ENCODE assay signal across 8 cellular contexts in the genomic region with DNA sequence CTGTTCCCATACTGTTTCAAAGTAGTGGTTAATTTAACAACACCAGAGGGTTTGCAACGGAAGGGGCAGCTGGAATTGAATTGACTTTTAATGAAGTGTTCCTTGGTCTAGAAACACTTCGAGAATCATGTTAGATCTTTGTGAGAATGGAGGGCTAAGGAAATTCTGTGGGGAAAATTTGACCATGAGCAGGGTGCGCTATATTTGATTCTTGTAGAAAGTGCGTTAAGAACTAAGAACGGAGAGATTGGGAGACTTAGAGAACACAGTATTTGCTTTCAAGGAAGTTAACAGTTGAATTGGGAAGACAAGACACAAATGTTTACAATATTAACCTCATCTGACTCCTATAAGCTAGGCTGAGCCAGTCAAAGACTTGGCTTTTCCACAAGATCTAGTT. TPM values are rescaled to one million over a fixed set of nuclear protein-coding genes. Genes with fewer than 3 reads are reported as not detected.
DNase-seq lines count a peak whose midpoint lies in the region; ATAC-seq, FAIRE-seq and TF ChIP-seq lines count a peak whose summit lies in the region.

No MANE protein-coding gene starts in this region.

- H3K27me3 Mint-ChIP-seq in CD8-positive, alpha-beta memory T cell, result peaks cover 6 to 12% of the 10 kb centered on the region in 2 donors
- peaks cover 1% of the 10 kb centered on the region for H3K27me3 Mint-ChIP-seq in endothelial cell (ENCODE audit: unreplicated experiment)

- H2AFZ ChIP-seq in OCI-LY7 (ENCODE audit: low read length), result no peak overlapping the region

- H3K9me2 ChIP-seq in OCI-LY7 (ENCODE audit: insufficient read depth, low read length), result no peaks in the 10 kb centered on the region

- no peak for FAIRE-seq in pancreas (lab: Jason Lieb, UNC)

- peaks cover 0 to 2% (median 0%) of the 10 kb centered on the region in 5 donors for H3K9me3 Mint-ChIP-seq in CD8-positive, alpha-beta memory T cell
- no peaks in the 10 kb centered on the region for H3K9me3 Mint-ChIP-seq in endothelial cell (ENCODE audit: unreplicated experiment)

- no peak for TF ChIP-seq CTCF in OCI-LY7 (conservative IDR thresholded peaks at IDR 0.05; ENCODE audit: low read length)
- TF ChIP-seq CTCF in endothelial cell (IDR thresholded peaks at IDR 0.05; ENCODE audit: unreplicated experiment), result no peak
- TF ChIP-seq CTCF in neutrophil (IDR thresholded peaks at IDR 0.05), result no peak
- TF ChIP-seq CTCF in GM10266 (IDR thresholded peaks at IDR 0.05; ENCODE audit: control insufficient read depth, insufficient read depth, low read depth, missing control alignments), result no peak
- TF ChIP-seq CTCF in pancreas (IDR thresholded peaks at IDR 0.05), result no peak

- DNase-seq in CD8-positive, alpha-beta memory T cell, result no peak
- DNase-seq in OCI-LY7 (ENCODE audit: low spot score) (no peak), endothelial cell (ENCODE audit: low spot score) (no peak), GM10266 (ENCODE audit: extremely low spot score) (no peak), D341Med (ENCODE audit: low spot score) (no peak), NOMO-1 treated with DMSO at 0.1 percent for 48 hours (lab: John Stamatoyannopoulos, UW; ENCODE audit: unreplicated experiment) (no peak), pancreas (no peak)

- no peaks in the 10 kb centered on the region for H3K9me3 ChIP-seq in CD8-positive, alpha-beta memory T cell (ENCODE audit: low read length)
- H3K9me3 ChIP-seq in OCI-LY7 (ENCODE audit: low read length) (peaks cover 13% of the 10 kb centered on the region), neutrophil (no peaks in the 10 kb centered on the region), pancreas (no peaks in the 10 kb centered on the region)

- CTCF ChIA-PET in CD8-positive, alpha-beta memory T cell (lab: Charles Lee), result interaction anchor here (0.8 to 2.8 kb wide), 5 partner anchors 9 to 220 kb away, joined by 3 to 14 read pairs (median 4); a partner anchor contains a TSS
- CTCF ChIA-PET in OCI-LY7 (lab: Charles Lee; ENCODE audit: unreplicated experiment), result no interaction called here

- H3K4me3 Mint-ChIP-seq in CD8-positive, alpha-beta memory T cell, result peak overlapping the region; percentile 89 to 98 (median 92)
- H3K4me3 Mint-ChIP-seq in endothelial cell (ENCODE audit: unreplicated experiment), result peak overlapping the region; percentile 99

- H3K4me1 Mint-ChIP-seq in CD8-positive, alpha-beta memory T cell, result peaks cover 33 to 47% (median 42%) of the 10 kb centered on the region in 3 donors
- peaks cover 13% of the 10 kb centered on the region for H3K4me1 Mint-ChIP-seq in endothelial cell (ENCODE audit: unreplicated experiment)

- H3K4me2 ChIP-seq in OCI-LY7 (ENCODE audit: low read length), result peak overlapping the region; percentile 69

- peaks cover 22% of the 10 kb centered on the region for H3K4me1 ChIP-seq in CD8-positive, alpha-beta memory T cell (ENCODE audit: insufficient read depth, low read length)
- H3K4me1 ChIP-seq in OCI-LY7 (ENCODE audit: insufficient read depth, low read length, poor library complexity, severe bottlenecking) (peaks cover 16% of the 10 kb centered on the region), neutrophil (ENCODE audit: control insufficient read depth in 1 of 2, insufficient read depth in 1 of 2, low read depth in 1 of 2, low read length in 1 of 2) (peaks cover 16 to 18% of the 10 kb centered on the region in 2 experiments), pancreas (peaks cover 8 to 12% (median 9%) of the 10 kb centered on the region in 3 donors)

- no peaks in the 10 kb centered on the region for H3K27me3 ChIP-seq in CD8-positive, alpha-beta memory T cell (ENCODE audit: insufficient read depth, low read length, poor library complexity, severe bottlenecking)
- H3K27me3 ChIP-seq in neutrophil, result peaks cover 19% of the 10 kb centered on the region
- no peaks in the 10 kb centered on the region for H3K27me3 ChIP-seq in pancreas

- no TSS peak for BruUV-seq in OCI-LY7 (replicated peaks; lab: Mats Ljungman, UMichigan)

- WGBS in pancreas, 2 donors, result 55% methylated on average over 5 of the region's 5 CpGs

- POLR2A ChIA-PET in CD8-positive, alpha-beta memory T cell (lab: Charles Lee), result interaction anchor here (0.7 kb wide), 1 partner anchor 11 kb away, joined by 4 read pairs; no protein-coding TSS in a partner anchor
- POLR2A ChIA-PET in OCI-LY7 (lab: Charles Lee), result interaction anchor here (0.5 to 1.0 kb wide), 4 partner anchors 10 to 85 kb away, joined by 3 to 10 read pairs (median 4); no protein-coding TSS in a partner anchor

- no peaks in the 10 kb centered on the region for H4K20me1 ChIP-seq in OCI-LY7 (ENCODE audit: insufficient read depth, low read length)

- H3K79me2 ChIP-seq in OCI-LY7 (ENCODE audit: insufficient read depth, low read depth, low read length), result peaks cover 12% of the 10 kb centered on the region

- no peak for ATAC-seq in pancreas

- peak overlapping the region; percentile 84 for H3K27ac ChIP-seq in CD8-positive, alpha-beta memory T cell (ENCODE audit: low read depth, low read length)
- no peak overlapping the region for H3K27ac ChIP-seq in OCI-LY7 (ENCODE audit: low read depth, low read length, poor library complexity, severe bottlenecking)
- H3K27ac ChIP-seq in neutrophil, result no peak overlapping the region
- H3K27ac ChIP-seq in pancreas, result no peak overlapping the region

- H3K36me3 ChIP-seq in CD8-positive, alpha-beta memory T cell (ENCODE audit: insufficient read depth, low read length), result no peaks in the 10 kb centered on the region
- peaks cover 11% of the 10 kb centered on the region for H3K36me3 ChIP-seq in OCI-LY7 (ENCODE audit: insufficient read depth, low read length)
- H3K36me3 ChIP-seq in neutrophil, result no peaks in the 10 kb centered on the region
- no peaks in the 10 kb centered on the region for H3K36me3 ChIP-seq in pancreas

- H3K4me3 ChIP-seq in CD8-positive, alpha-beta memory T cell (ENCODE audit: low read length), result peak overlapping the region; percentile 98
- H3K4me3 ChIP-seq in OCI-LY7 (ENCODE audit: low read depth, low read length, poor library complexity, severe bottlenecking), result peak overlapping the region; percentile 81
- peak overlapping the region; percentile 74 to 89 for H3K4me3 ChIP-seq in neutrophil (ENCODE audit: low read depth in 1 of 2, low read length in 1 of 2)
- peak overlapping the region in 2 of 4 donors; percentile 86 to 100 for H3K4me3 ChIP-seq in pancreas

- intact Hi-C loops in OCI-LY7 (cut with micrococcal nuclease; ENCODE audit: unreplicated experiment), result no loop called here
- intact Hi-C loops in pancreas (cut with DNase I), result no loop called here

- peaks cover 3 to 11% (median 4%) of the 10 kb centered on the region in 3 donors for H3K36me3 Mint-ChIP-seq in CD8-positive, alpha-beta memory T cell
- H3K36me3 Mint-ChIP-seq in endothelial cell (ENCODE audit: low read depth, unreplicated experiment), result peaks cover 11% of the 10 kb centered on the region

- peak overlapping the region in 6 of 8 donors; percentile 44 to 88 (median 58) for H3K27ac Mint-ChIP-seq in CD8-positive, alpha-beta memory T cell
- H3K27ac Mint-ChIP-seq in endothelial cell (ENCODE audit: unreplicated experiment), result peak overlapping the region; percentile 13

RNA-seq across cellular contexts. Expression of a gene that starts 1.2 kb away (rescaled TPM):
- total RNA-seq in CD8-positive, alpha-beta memory T cell, result 10 to 100 TPM; 14.7 to 16.6 TPM
- 8.6 TPM for polyA plus RNA-seq in CD8-positive, alpha-beta memory T cell
- total RNA-seq in OCI-LY7 (2014; rRNA removed; shearing (Covaris generic)), result 11.6 and 13.1 TPM in 2 replicates
- 12.7 and 14.1 TPM in 2 replicates for total RNA-seq in OCI-LY7 (2022)
- total RNA-seq in endothelial cell (ENCODE audit: unreplicated experiment), result 12.8 TPM
- 1 to 10 TPM; 3.7 to 9.0 (median 5.2) TPM for total RNA-seq in pancreas
- polyA plus RNA-seq in pancreas, result 10 to 100 TPM in 1 of 2 donors, 1 to 10 TPM in 1; 8.7 to 13.7 TPM

RNA-seq across cellular contexts. Expression of a gene that starts 21.4 kb away (rescaled TPM):
- total RNA-seq in CD8-positive, alpha-beta memory T cell, result 10 to 100 TPM; 19.7 to 20.4 TPM
- 5.0 TPM for polyA plus RNA-seq in CD8-positive, alpha-beta memory T cell
- total RNA-seq in OCI-LY7 (2014; rRNA removed; shearing (Covaris generic)), result 10.5 and 13.1 TPM in 2 replicates
- total RNA-seq in OCI-LY7 (2022) (18.8 and 19.4 TPM in 2 replicates), endothelial cell (ENCODE audit: unreplicated experiment) (15.3 TPM), pancreas (1 to 10 TPM; 4.7 to 9.9 (median 5.9) TPM)
- polyA plus RNA-seq in pancreas, result 10 to 100 TPM in 1 of 2 donors, 1 to 10 TPM in 1; 9.8 to 11.2 TPM

RNA-seq across cellular contexts. Expression of a gene that starts 45.3 kb away (rescaled TPM):
- 10 to 100 TPM; 35.8 to 36.6 TPM for total RNA-seq in CD8-positive, alpha-beta memory T cell
- 1.5 TPM for polyA plus RNA-seq in CD8-positive, alpha-beta memory T cell
- total RNA-seq in OCI-LY7 (2014; rRNA removed; shearing (Covaris generic)), result 13.3 and 15.4 TPM in 2 replicates
- total RNA-seq in OCI-LY7 (2022) (26.6 and 28.3 TPM in 2 replicates), endothelial cell (ENCODE audit: unreplicated experiment) (40.0 TPM), pancreas (10 to 100 TPM; 12.1 to 19.4 (median 15.2) TPM)
- polyA plus RNA-seq in pancreas, result 10 to 100 TPM; 12.9 to 14.5 TPM
